Comparison of ENCODE assay signal across 33 cellular contexts in the genomic region with DNA sequence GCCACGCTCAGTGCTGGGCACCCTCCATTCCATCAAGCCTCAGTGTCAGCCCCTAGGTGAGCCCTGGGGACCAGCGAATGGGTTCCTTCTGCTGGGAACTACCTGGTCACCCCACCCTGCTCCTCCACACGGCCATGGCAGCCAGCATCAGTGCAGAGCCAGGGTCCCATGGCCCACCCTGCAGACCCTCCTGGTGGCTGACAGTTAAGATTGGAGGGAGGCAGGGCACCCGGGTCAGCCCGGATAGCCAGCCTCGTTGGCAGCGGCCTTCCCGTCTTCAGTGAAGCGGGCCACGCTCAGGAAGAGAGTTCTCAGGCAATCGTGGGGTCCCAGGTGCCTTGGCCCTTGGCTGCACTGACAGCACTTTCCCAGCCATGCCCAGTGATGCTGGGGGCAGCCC.
"Had no signal": no experiment of that assay in that cellular context is flagged by ENCODE, and none has a peak within 500 bp of the region (broad histone marks: within the 10 kb centered on the region; RNA-seq: fewer than 3 reads in every experiment).

No MANE protein-coding gene starts in this region.

- H3K36me3 ChIP-seq: adrenal gland, ascending aorta, brain microvascular endothelial cell, breast epithelium, cardiac muscle cell had no signal

- DNase-seq: activated effector memory CD4-positive, alpha-beta T cell treated with anti-CD3 and anti-CD28 coated beads, Interleukin-2, amount 50 U/mL, for 16 hours; activated effector memory CD4-positive, alpha-beta T cell treated with Interleukin-2 at 50 U/mL for 16 hours; activated gamma-delta T cell; activated gamma-delta T cell treated with Interleukin-2 at 50 U/mL for 16 hours; activated naive CD4-positive, alpha-beta T cell; activated naive CD4-positive, alpha-beta T cell treated with anti-CD3 and anti-CD28 coated beads for 36 hours; activated naive CD4-positive, alpha-beta T cell treated with anti-CD3 and anti-CD28 coated beads, Interleukin-2, amount 10 ng/mL, durations not matched to agents 7 days and 5 days; activated naive CD4-positive, alpha-beta T cell treated with anti-CD3 and anti-CD28 coated beads, Interleukin-2, amount 50 U/mL, for 16 hours; activated naive CD4-positive, alpha-beta T cell treated with Interleukin-2 at 50 U/mL for 16 hours; activated naive CD8-positive, alpha-beta T cell treated with anti-CD3 and anti-CD28 coated beads for 36 hours; activated naive CD8-positive, alpha-beta T cell treated with anti-CD3 and anti-CD28 coated beads, Interleukin-2, amount 10 ng/mL, durations not matched to agents 7 days and 5 days; activated naive CD8-positive, alpha-beta T cell treated with anti-CD3 and anti-CD28 coated beads, Interleukin-2, amount 50 U/mL, for 24 hours; activated T-cell treated with anti-CD3 and anti-CD28 coated beads, Interleukin-2, amount 50 U/mL, for 1 hour; activated T-cell treated with anti-CD3 and anti-CD28 coated beads, Interleukin-2, amount 50 U/mL, for 24 hours; activated T-cell treated with anti-CD3 and anti-CD28 coated beads, Interleukin-2, amount 50 U/mL, for 4 hours; activated T-cell treated with anti-CD3 and anti-CD28 coated beads, Interleukin-2, amount 50 U/mL, for 48 hours; activated T-cell treated with anti-CD3 and anti-CD28 coated beads, Interleukin-2, amount 50 U/mL, for 72 hours; adrenal gland; amniotic stem cell; amygdala; anterior cingulate cortex; aorta; body of pancreas; brain microvascular endothelial cell; caudate nucleus; central memory CD4-positive, alpha-beta T cell; cerebellar nuclear complex had no signal

- FAIRE-seq: astrocyte had no signal

- H3K4me3 ChIP-seq: adrenal gland, ascending aorta, body of pancreas, breast epithelium, cardiac muscle cell had no signal

- H3K27me3 ChIP-seq: ascending aorta, body of pancreas, cardiac muscle cell had no signal

- H3K4me1 ChIP-seq: adrenal gland, ascending aorta, body of pancreas, breast epithelium had no signal

- ATAC-seq: activated naive CD4-positive, alpha-beta T cell treated with anti-CD3 and anti-CD28 coated beads, Interleukin-2, amount 50 U/mL, for 72 hours; activated naive CD8-positive, alpha-beta T cell treated with anti-CD3 and anti-CD28 coated beads, Interleukin-2, amount 50 U/mL, for 24 hours; activated T-cell treated with anti-CD3 and anti-CD28 coated beads, Interleukin-2, amount 50 U/mL, for 4 hours; activated T-cell treated with anti-CD3 and anti-CD28 coated beads, Interleukin-2, amount 50 U/mL, for 72 hours; activated T-helper 17 cell treated with anti-CD3 and anti-CD28 coated beads, Interleukin-2, amount 50 U/mL, for 72 hours; body of pancreas had no signal

- H3K9me3 ChIP-seq: adrenal gland, ascending aorta, body of pancreas, breast epithelium had no signal

- H3K27ac ChIP-seq: adrenal gland, ascending aorta, body of pancreas, brain microvascular endothelial cell, breast epithelium, cardiac muscle cell had no signal
